ENCODE assay signal across 13 cellular contexts in the genomic region with DNA sequence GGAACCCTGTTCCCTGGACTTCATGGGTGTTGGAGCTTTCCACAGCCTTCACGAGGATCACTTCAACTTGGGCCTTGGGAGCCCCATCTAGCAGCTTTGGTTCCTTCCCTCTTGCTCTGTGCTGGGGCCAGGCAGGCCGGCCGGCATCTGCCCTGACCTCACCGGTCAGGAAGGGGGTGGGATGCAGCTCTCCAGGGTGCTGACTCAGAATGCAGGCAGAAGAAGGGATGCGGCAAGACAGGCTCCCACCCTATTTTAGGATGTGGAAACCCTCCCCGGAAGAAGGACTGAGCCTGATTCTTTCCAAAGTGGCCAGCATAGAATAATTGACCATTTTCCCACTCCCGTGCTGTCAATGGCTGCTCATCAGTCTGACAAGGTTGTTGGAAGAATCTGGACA. TPM values are rescaled to one million over a fixed set of nuclear protein-coding genes. Genes with fewer than 3 reads are reported as not detected.
A peak's percentile ranks its signal among the peaks of the same experiment; 100 is the strongest.
DNase-seq lines count a peak whose midpoint lies in the region; ATAC-seq and TF ChIP-seq lines count a peak whose summit lies in the region.
"Had no signal": no experiment of that assay in that cellular context is flagged by ENCODE, and none has a peak within 500 bp of the region (broad histone marks: within the 10 kb centered on the region; RNA-seq: fewer than 3 reads in every experiment).

No MANE protein-coding gene starts in this region.

- ATAC-seq in HG02840 (IDR thresholded peaks at IDR 0.05; ENCODE audit: low FRiP score, unreplicated experiment) (no peak), psoas muscle (no peak)

- in situ Hi-C loops in astrocyte of the spinal cord (cut with HindIII; ENCODE audit: low sequenced_read_pairs) = no loop called here

- peaks cover 17% of the 10 kb centered on the region; the same call in 1 of the 2 replicates for H3K4me1 ChIP-seq in HUES48 (ENCODE audit: control insufficient read depth, insufficient read depth, low read length)
- H3K4me1 ChIP-seq in psoas muscle = no peaks in the 10 kb centered on the region
- H3K4me1 ChIP-seq: ascending aorta had no signal

- peak; percentile 80 for DNase-seq in COLO829 (ENCODE audit: low spot score)
- peak; percentile 22 for DNase-seq in astrocyte of the spinal cord (ENCODE audit: low read depth, low spot score)
- peak; percentile 59 for DNase-seq in left kidney (ENCODE audit: low read depth, low spot score)
- DNase-seq in NCI-H524 (lab: John Stamatoyannopoulos, UW) = no peak
- DNase-seq in effector CD4-positive, alpha-beta T cell = no peak
- no peak for DNase-seq in psoas muscle
- DNase-seq: activated gamma-delta T cell, HFFc6, NCI-H2171 had no signal

- H3K27ac ChIP-seq in HUES48 (ENCODE audit: low read depth, low read length) (peak overlapping the region; percentile 13), psoas muscle (no peak overlapping the region)
- H3K27ac ChIP-seq: ascending aorta, VCaP had no signal

- H3K4me3 ChIP-seq in HUES48 (ENCODE audit: low read depth, low read length) (no peak overlapping the region), astrocyte of the spinal cord (ENCODE audit: low read depth, low read length) (no peak overlapping the region), psoas muscle (no peak overlapping the region)
- H3K4me3 ChIP-seq: ascending aorta had no signal

- H3K27me3 ChIP-seq in HUES48 (ENCODE audit: control insufficient read depth, insufficient read depth, low read length) (no peaks in the 10 kb centered on the region), psoas muscle (ENCODE audit: insufficient read depth in 3 of 3, low read length in 2 of 3) (no peaks in the 10 kb centered on the region)
- H3K27me3 ChIP-seq: ascending aorta had no signal

- H3K36me3 ChIP-seq in HUES48 (ENCODE audit: control insufficient read depth, insufficient read depth, low read length) = no peaks in the 10 kb centered on the region
- no peaks in the 10 kb centered on the region for H3K36me3 ChIP-seq in psoas muscle (ENCODE audit: insufficient read depth in 1 of 2, low read depth in 1 of 2)
- H3K36me3 ChIP-seq: ascending aorta had no signal

- intact Hi-C loops in psoas muscle (cut with DNase I) = no loop called here

- H3K9me3 ChIP-seq in HUES48 (ENCODE audit: control insufficient read depth, insufficient read depth, low read length) (no peaks in the 10 kb centered on the region), psoas muscle (no peaks in the 10 kb centered on the region)
- H3K9me3 ChIP-seq: ascending aorta had no signal

- TF ChIP-seq CTCF in astrocyte of the spinal cord (IDR thresholded peaks at IDR 0.05; ENCODE audit: low read depth, low read length) (no peak), psoas muscle (IDR thresholded peaks at IDR 0.05) (no peak)

- WGBS in psoas muscle, 3 donors = 33 to 37% (median 36%) methylated on average over 6 to 7 of the region's 7 CpGs

- no peak overlapping the region for H3K9ac ChIP-seq in HUES48 (ENCODE audit: low read depth, low read length)

RNA-seq across cellular contexts. Expression of a gene that starts 47.1 kb away (rescaled TPM):
- total RNA-seq in psoas muscle = under 1 TPM; 0.27 to 0.54 (median 0.33) TPM
- 1 to 10 TPM in 1 of 3 donors, under 1 TPM in 2; 0.31 to 2.8 (median 0.52) TPM for polyA plus RNA-seq in psoas muscle

Comparison
In these comparisons a context has a peak if more than half of its experiments do, and no peak if none do; other contexts are left out.
1. DNase-seq: peak in COLO829 (single experiment), astrocyte of the spinal cord (single experiment) and left kidney (single experiment); none in NCI-H524 (0 of 2), effector CD4-positive, alpha-beta T cell (single experiment) and psoas muscle (0 of 2).